Comparison of ENCODE assay signal across 30 cellular contexts in the genomic region with DNA sequence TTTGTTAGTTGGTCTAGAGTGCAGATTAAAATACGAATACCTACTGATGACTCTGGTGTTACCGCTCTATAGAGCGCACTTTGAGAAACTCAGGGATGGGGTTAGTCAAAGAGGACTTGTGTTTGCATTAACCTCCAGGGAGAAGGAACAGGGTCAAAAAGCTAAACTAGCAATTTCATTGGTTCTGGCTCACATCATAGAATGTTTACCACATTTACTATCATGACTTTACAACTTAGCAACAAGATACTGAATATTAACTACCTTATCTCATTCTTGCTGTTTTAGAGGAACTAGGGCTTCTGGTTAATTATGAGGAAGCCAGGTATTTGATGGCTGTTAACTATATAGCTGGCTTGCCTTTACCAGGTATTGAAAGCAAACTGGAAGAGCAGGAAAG. TPM values are rescaled to one million over a fixed set of nuclear protein-coding genes. Genes with fewer than 3 reads are reported as not detected.
"Had no signal": no experiment of that assay in that cellular context is flagged by ENCODE, and none has a peak within 500 bp of the region (broad histone marks: within the 10 kb centered on the region; RNA-seq: fewer than 3 reads in every experiment).

No MANE protein-coding gene starts in this region.

- H3K4me1 ChIP-seq: SJSA1 had no signal

- H3K36me3 ChIP-seq: cardiac muscle cell had no signal

- H3K4me3 ChIP-seq: ascending aorta, cardiac muscle cell, Peyer's patch, SJSA1 had no signal

- H3K27me3 ChIP-seq: ascending aorta, cardiac muscle cell, Peyer's patch, SJSA1 had no signal

- H3K27ac ChIP-seq: ascending aorta, cardiac muscle cell, Peyer's patch, SJSA1, WERI-Rb-1 had no signal

- DNase-seq: activated CD4-positive, alpha-beta memory T cell treated with anti-CD3 and anti-CD28 coated beads, Interleukin-2, amount 10 ng/mL, durations not matched to agents 7 days and 5 days; activated CD4-positive, alpha-beta T cell treated with anti-CD3 and anti-CD28 coated beads for 1 hour; activated CD4-positive, alpha-beta T cell treated with anti-CD3 and anti-CD28 coated beads for 48 hours; activated CD4-positive, CD25-positive, alpha-beta regulatory T cell; activated CD8-positive, alpha-beta memory T cell treated with anti-CD3 and anti-CD28 coated beads for 24 hours; activated CD8-positive, alpha-beta memory T cell treated with anti-CD3 and anti-CD28 coated beads, Interleukin-2, amount 10 ng/mL, durations not matched to agents 7 days and 5 days; activated CD8-positive, alpha-beta memory T cell treated with anti-CD3 and anti-CD28 coated beads, Interleukin-2, amount 50 U/mL, for 48 hours; activated effector memory CD4-positive, alpha-beta T cell treated with Interleukin-2 at 50 U/mL for 16 hours; activated naive CD4-positive, alpha-beta T cell treated with anti-CD3 and anti-CD28 coated beads, Interleukin-2, amount 10 ng/mL, durations not matched to agents 7 days and 5 days; activated naive CD8-positive, alpha-beta T cell treated with anti-CD3 and anti-CD28 coated beads for 36 hours; activated T-cell treated with anti-CD3 and anti-CD28 coated beads, Interleukin-2, amount 50 U/mL, for 48 hours; amniotic stem cell; Karpas-422; KBM-7; NCI-H1105; NCI-H1417 treated with DMSO at 0.1 percent for 48 hours; NCI-H187 treated with DMSO at 0.1 percent for 48 hours; NCI-H345; NCI-H524 treated with DMSO at 0.1 percent for 48 hours; NK-92 treated with Interleukin-12 subunit alpha and Interleukin-12 subunit beta, amount 100 ng/mL, for 24 hours; PC-3; Peyer's patch; RPMI8226; SHP77 treated with DMSO at 0.1 percent for 48 hours; T-helper 1 cell; T1000; WERI-Rb-1 had no signal

- H3K9me3 ChIP-seq: ascending aorta, Peyer's patch, SJSA1 had no signal

RNA-seq across cellular contexts. Expression of gene DLGAP5, which starts 49.6 kb away (rescaled TPM):
- total RNA-seq: ascending aorta had no signal
